1 cellular context compared by ENCODE assay signal in the genomic region with DNA sequence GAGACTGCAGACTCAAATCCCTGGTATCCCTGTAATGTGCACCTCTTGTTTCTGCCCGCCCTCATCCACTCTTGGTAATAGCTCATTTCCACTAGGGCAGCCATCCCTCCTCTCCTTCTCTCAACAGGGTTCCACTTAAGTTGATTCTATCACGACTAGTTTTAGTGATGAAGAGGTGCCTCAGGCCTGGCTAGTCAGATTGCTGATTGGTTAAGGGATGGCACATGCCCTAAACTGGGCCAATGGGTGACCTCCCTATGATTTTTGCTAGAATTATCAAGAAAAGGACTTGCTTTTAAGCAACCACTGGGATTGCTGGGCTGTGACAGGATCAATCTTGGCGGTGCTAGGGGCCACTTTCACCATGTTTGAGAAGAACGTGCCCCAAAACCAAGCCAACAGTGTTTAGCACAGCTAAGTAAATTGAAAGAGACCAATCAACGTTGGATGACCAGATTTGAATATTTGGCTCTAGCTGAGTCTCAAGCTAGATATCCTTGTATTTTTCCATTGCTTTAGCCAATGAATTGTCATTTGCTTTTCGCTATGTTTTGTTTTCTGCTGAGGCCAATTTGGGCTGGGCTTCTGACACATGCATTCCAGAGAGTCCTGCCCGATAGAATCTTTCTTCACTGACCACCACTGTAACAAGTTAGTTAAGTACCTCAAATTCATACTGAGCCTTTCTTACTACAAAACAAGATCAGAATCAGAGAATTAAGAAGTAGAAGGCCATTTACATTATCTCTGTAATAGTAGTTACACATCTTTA.
TF ChIP-seq lines count a peak whose summit lies in the region.

No MANE protein-coding gene starts in this region.

TF ChIP-seq in SK-N-SH, 30 proteins besides CTCF, POLR2A, EP300 and RAD21 (continued from another document):
- TF ChIP-seq NFIC (IDR thresholded peaks at IDR 0.05; ENCODE audit: borderline replicate concordance) (no peak), JUND (IDR thresholded peaks at IDR 0.05) (peak; percentile 34; the same call in 1 of the 2 replicates)
